25 cellular contexts compared by ENCODE assay signal in genomic region chr10:122221958-122222357, GRCh38. TPM values are rescaled to one million over a fixed set of nuclear protein-coding genes. Genes with fewer than 3 reads are reported as not detected.
A peak's percentile ranks its signal among the peaks of the same experiment; 100 is the strongest.
DNase-seq lines count a peak whose midpoint lies in the region; ATAC-seq and TF ChIP-seq lines count a peak whose summit lies in the region.
"Had no signal": no experiment of that assay in that cellular context is flagged by ENCODE, and none has a peak within 500 bp of the region (broad histone marks: within the 10 kb centered on the region; RNA-seq: fewer than 3 reads in every experiment).

No MANE protein-coding gene starts in this region.

- H3K9me3 ChIP-seq in right atrium auricular region: no peaks in the 10 kb centered on the region
- H3K9me3 ChIP-seq: A549, BE2C, HAP-1 had no signal

- peaks cover 86% of the 10 kb centered on the region for H3K36me3 ChIP-seq in right atrium auricular region

- H3K27ac ChIP-seq in right atrium auricular region: no peak overlapping the region
- H3K27ac ChIP-seq: A549 had no signal

- peak; percentile 42 for ATAC-seq in left ventricle myocardium superior
- ATAC-seq: A549, GM23338, PC-3, SK-N-SH treated with all-trans-retinoic acid at 6 μM for 48 hours had no signal

- H3K4me1 ChIP-seq in right atrium auricular region: no peaks in the 10 kb centered on the region
- H3K4me1 ChIP-seq: BE2C, HAP-1 had no signal

- intact Hi-C loops in left ventricle myocardium superior (cut with micrococcal nuclease): no loop called here

- H3K4me3 ChIP-seq in right atrium auricular region: no peak overlapping the region
- H3K4me3 ChIP-seq: A549, GM23338, HAP-1 had no signal

- in situ Hi-C loops in KBM-7 (cut with MboI; ENCODE audit: low pct_unique_long_range_greater_than_20kb, low sequenced_read_pairs): no loop called here

- H3K27me3 ChIP-seq in right atrium auricular region: no peaks in the 10 kb centered on the region
- H3K27me3 ChIP-seq: BE2C had no signal

- TF ChIP-seq CTCF in right atrium auricular region (IDR thresholded peaks at IDR 0.05): no peak

- DNase-seq in left ventricle myocardium superior: no peak
- no peak for DNase-seq in right atrium auricular region (ENCODE audit: low spot score)
- DNase-seq in RPMI7951 (ENCODE audit: low read depth): peak; percentile 15
- peak; percentile 75 for DNase-seq in myocyte (ENCODE audit: low read depth)
- no peak for DNase-seq in KBM-7
- DNase-seq in GM19240 (ENCODE audit: insufficient read length, low spot score): no peak
- no peak for DNase-seq in midbrain (lab: John Stamatoyannopoulos, UW)
- DNase-seq: BE2C; CD4-positive, alpha-beta T cell; COR-L47; DMS 273 treated with DMSO at 0.1 percent for 48 hours; KG1; NCI-H1694; NCI-H2081 treated with DMSO at 0.1 percent for 48 hours; NCI-H446; NCI-H526; PC-3; RPMI8226; SIG-M5 had no signal

RNA-seq across cellular contexts. Expression of gene BTBD16, which starts 49.1 kb away (rescaled TPM):
- not detected for total RNA-seq in left ventricle myocardium superior
- total RNA-seq in right atrium auricular region: not detected
- not detected in 2 replicates for total RNA-seq in RPMI7951 (2014; rRNA removed; shearing (Covaris generic))
- total RNA-seq in myocyte: 1.2 TPM in 1 of 2 replicates, not detected in the other
- polyA plus RNA-seq in myocyte (2012): 0.09 TPM
- total RNA-seq: CD4-positive, alpha-beta T cell; G401; GM23338; HT1080; PC-3 had no signal
- polyA plus RNA-seq: GM23338 had no signal

Comparison
In these comparisons a context has a peak if more than half of its experiments do, and no peak if none do; other contexts are left out.
1. DNase-seq: peak in RPMI7951 (single experiment) and myocyte (single experiment); none in left ventricle myocardium superior (single experiment), right atrium auricular region (single experiment), KBM-7 (single experiment), GM19240 (single experiment) and midbrain (single experiment).